In the genomic region with DNA sequence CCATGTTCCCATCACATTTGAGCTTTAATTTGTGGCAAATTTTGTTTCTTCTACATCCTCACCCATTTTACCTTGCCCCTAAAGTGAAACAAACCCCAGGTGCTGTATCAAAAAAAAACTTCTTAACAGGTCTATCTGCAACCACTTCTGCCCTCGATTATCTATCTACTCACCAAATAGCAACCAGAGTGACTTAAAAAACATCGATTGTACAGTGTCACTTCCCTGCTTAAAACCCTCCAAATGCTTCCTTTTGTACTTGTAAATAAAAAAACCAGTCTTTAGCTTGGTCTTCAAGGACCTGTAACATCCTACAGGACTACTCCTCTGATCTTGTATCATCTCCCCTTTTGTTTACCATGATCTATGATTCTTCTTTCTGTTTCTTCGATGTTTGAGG, we compare ENCODE assay signal across 11 cellular contexts.
DNase-seq lines count a peak whose midpoint lies in the region; ATAC-seq and TF ChIP-seq lines count a peak whose summit lies in the region.
"Had no signal": no experiment of that assay in that cellular context is flagged by ENCODE, and none has a peak within 500 bp of the region (broad histone marks: within the 10 kb centered on the region; RNA-seq: fewer than 3 reads in every experiment).

No MANE protein-coding gene starts in this region.

- intact Hi-C loops in stomach (cut with DNase I; ENCODE audit: low total_unique reads) = no loop called here

- WGBS in stomach, 5 donors = 64 to 77% (median 69%) methylated on average over 3 of the region's 3 CpGs

- peak overlapping the region; percentile 79 for H3K4me3 Mint-ChIP-seq in activated T-cell treated with anti-CD3 and anti-CD28 coated beads, Interleukin-2, amount 50 U/mL, for 24 hours
- H3K4me3 Mint-ChIP-seq in effector memory CD8-positive, alpha-beta T cell = peak overlapping the region; percentile 87 to 93

- no peaks in the 10 kb centered on the region for H3K27me3 Mint-ChIP-seq in activated T-cell treated with anti-CD3 and anti-CD28 coated beads, Interleukin-2, amount 50 U/mL, for 24 hours
- H3K27me3 Mint-ChIP-seq in effector memory CD8-positive, alpha-beta T cell = no peaks in the 10 kb centered on the region

- peak overlapping the region; percentile 99 for H3K27ac Mint-ChIP-seq in activated T-cell treated with anti-CD3 and anti-CD28 coated beads, Interleukin-2, amount 50 U/mL, for 24 hours
- H3K27ac Mint-ChIP-seq in effector memory CD8-positive, alpha-beta T cell = peak overlapping the region; percentile 99

- no peaks in the 10 kb centered on the region for H3K9me3 Mint-ChIP-seq in activated T-cell treated with anti-CD3 and anti-CD28 coated beads, Interleukin-2, amount 50 U/mL, for 24 hours
- H3K9me3 Mint-ChIP-seq in effector memory CD8-positive, alpha-beta T cell = no peaks in the 10 kb centered on the region

- no peak for ATAC-seq in effector memory CD8-positive, alpha-beta T cell (replicated peaks)
- ATAC-seq in GM18519 (IDR thresholded peaks at IDR 0.05; ENCODE audit: low FRiP score, unreplicated experiment) (no peak), GM21367 (IDR thresholded peaks at IDR 0.05; ENCODE audit: unreplicated experiment) (no peak)

- no peak for TF ChIP-seq POLR2A in Peyer's patch (IDR thresholded peaks at IDR 0.05)
- TF ChIP-seq POLR2A in stomach (IDR thresholded peaks at IDR 0.05) = no peak

- H3K27ac ChIP-seq in Peyer's patch = peak overlapping the region; percentile 73 to 82 (median 78)
- peak overlapping the region in 4 of 5 donors; percentile 59 to 80 (median 71) for H3K27ac ChIP-seq in stomach

- DNase-seq in activated T-cell treated with anti-CD3 and anti-CD28 coated beads, Interleukin-2, amount 50 U/mL, for 24 hours = no peak
- DNase-seq in activated T-cell treated with anti-CD3 and anti-CD28 coated beads, Interleukin-2, amount 50 U/mL, for 1 hour = no peak
- DNase-seq in Peyer's patch (no peak), stomach (no peak), NCI-H2029 treated with DMSO at 0.1 percent for 48 hours (lab: John Stamatoyannopoulos, UW) (no peak)
- no peak for DNase-seq in effector memory CD8-positive, alpha-beta T cell
- DNase-seq: kidney; NCI-H1694; stimulated activated naive CD4-positive, alpha-beta T cell treated with Interleukin-2 at 50 U/mL for 16 hours had no signal

- H3K4me1 ChIP-seq in Peyer's patch (peaks cover 0 to 30% (median 0%) of the 10 kb centered on the region in 4 donors), stomach (peaks cover 3 to 42% (median 20%) of the 10 kb centered on the region in 4 donors)

- no peak for TF ChIP-seq EP300 in stomach (IDR thresholded peaks at IDR 0.05)

- H3K27me3 ChIP-seq in Peyer's patch = no peaks in the 10 kb centered on the region
- no peaks in the 10 kb centered on the region for H3K27me3 ChIP-seq in stomach

- peaks cover 61% of the 10 kb centered on the region for H3K4me1 Mint-ChIP-seq in activated T-cell treated with anti-CD3 and anti-CD28 coated beads, Interleukin-2, amount 50 U/mL, for 24 hours (ENCODE audit: low read depth)
- H3K4me1 Mint-ChIP-seq in effector memory CD8-positive, alpha-beta T cell (ENCODE audit: low read depth in 2 of 2) = peaks cover 13 to 33% of the 10 kb centered on the region in 2 donors

- no peaks in the 10 kb centered on the region for H3K9me3 ChIP-seq in Peyer's patch
- no peaks in the 10 kb centered on the region for H3K9me3 ChIP-seq in stomach

- peaks cover 32% of the 10 kb centered on the region for H3K36me3 Mint-ChIP-seq in activated T-cell treated with anti-CD3 and anti-CD28 coated beads, Interleukin-2, amount 50 U/mL, for 24 hours (ENCODE audit: low read depth)
- H3K36me3 Mint-ChIP-seq in effector memory CD8-positive, alpha-beta T cell (ENCODE audit: insufficient read depth) = peaks cover 37% of the 10 kb centered on the region

- no peak for TF ChIP-seq CTCF in Peyer's patch (IDR thresholded peaks at IDR 0.05)
- no peak for TF ChIP-seq CTCF in stomach (IDR thresholded peaks at IDR 0.05)

- H3K4me3 ChIP-seq in Peyer's patch = no peak overlapping the region
- H3K4me3 ChIP-seq in stomach = no peak overlapping the region

- H3K36me3 ChIP-seq in Peyer's patch = peaks cover 0 to 26% (median 0%) of the 10 kb centered on the region in 3 donors
- H3K36me3 ChIP-seq in stomach = peaks cover 22 to 28% (median 24%) of the 10 kb centered on the region in 4 donors
